Comparison of ENCODE assay signal across 9 cellular contexts in genomic region chr13:20119960-20120359, GRCh38. TPM values are rescaled to one million over a fixed set of nuclear protein-coding genes. Genes with fewer than 3 reads are reported as not detected.
A peak's percentile ranks its signal among the peaks of the same experiment; 100 is the strongest.
DNase-seq lines count a peak whose midpoint lies in the region; ATAC-seq, FAIRE-seq and TF ChIP-seq lines count a peak whose summit lies in the region.
"Had no signal": no experiment of that assay in that cellular context is flagged by ENCODE, and none has a peak within 500 bp of the region (broad histone marks: within the 10 kb centered on the region; RNA-seq: fewer than 3 reads in every experiment).

No MANE protein-coding gene starts in this region.

- CTCF ChIA-PET in A549 (lab: Yijun Ruan, JAX): no interaction called here
- CTCF ChIA-PET in SK-N-SH (lab: Yijun Ruan, JAX): interaction anchor here (3.0 kb wide), 1 partner anchor 7 kb away, joined by 19 read pairs; no protein-coding TSS in a partner anchor

- H3K4me2 ChIP-seq in A549 (peak overlapping the region; percentile 98; the same call in 2 of the 3 replicates), SK-N-SH (no peak overlapping the region)

- H3K4me1 ChIP-seq in A549 (peaks cover 6% of the 10 kb centered on the region; the same call in 2 of the 3 replicates), SK-N-SH (ENCODE audit: control insufficient read depth in 1 of 2, insufficient read depth in 2 of 2, low read depth in 1 of 2, low read length in 1 of 2) (peaks cover 0 to 3% of the 10 kb centered on the region in 2 experiments; a peak in 1 of 4 replicates)

- peak overlapping the region in 1 of 2 experiments; percentile 91; a peak in 4 of 6 replicates for H3K27ac ChIP-seq in A549
- H3K27ac ChIP-seq in coronary artery: peak overlapping the region; percentile 66 to 92
- H3K27ac ChIP-seq in SK-N-SH (ENCODE audit: low read depth in 2 of 2, low read length in 1 of 2): no peak overlapping the region

- WGBS in A549 (ENCODE audit: missing lambda C conversion rate): 94% methylated on average over 3 of the region's 3 CpGs
- WGBS in SK-N-SH (ENCODE audit: low lambda C conversion rate): 97% methylated on average over 3 of the region's 3 CpGs

- no peaks in the 10 kb centered on the region for H3K36me3 ChIP-seq in SK-N-SH (replicated peaks in 1 of 2; ENCODE audit: control insufficient read depth in 1 of 2, insufficient read depth in 2 of 2, low read length in 1 of 2)

- peak overlapping the region; percentile 86 for H3K4me3 Mint-ChIP-seq in natural killer cell

- intact Hi-C loops in natural killer cell (cut with micrococcal nuclease): no loop called here

- no peak overlapping the region for H2AFZ ChIP-seq in SK-N-SH (ENCODE audit: low read depth)

- TF ChIP-seq EP300 in A549 (IDR thresholded peaks at IDR 0.05) (no peak), Ishikawa (IDR thresholded peaks at IDR 0.05; ENCODE audit: borderline replicate concordance) (no peak), SK-N-SH (IDR thresholded peaks at IDR 0.05; ENCODE audit: borderline replicate concordance in 1 of 2, low read depth in 1 of 2, low read length in 1 of 2) (no peak)

- H3K79me2 ChIP-seq in SK-N-SH (ENCODE audit: insufficient read depth): no peaks in the 10 kb centered on the region

- no peaks in the 10 kb centered on the region for H3F3A ChIP-seq in SK-N-SH (replicated peaks; ENCODE audit: insufficient read depth)

- no peaks in the 10 kb centered on the region for H3K27me3 ChIP-seq in SK-N-SH (ENCODE audit: insufficient read depth)

- TF ChIP-seq CTCF in A549 (IDR thresholded peaks at IDR 0.05) (no peak), coronary artery (IDR thresholded peaks at IDR 0.05) (no peak), natural killer cell (IDR thresholded peaks at IDR 0.05) (no peak), SK-N-SH (IDR thresholded peaks at IDR 0.05) (no peak)

- peaks cover 23 to 25% of the 10 kb centered on the region in 2 donors for H3K4me1 Mint-ChIP-seq in natural killer cell

- H3K9me3 ChIP-seq in A549: no peaks in the 10 kb centered on the region
- no peaks in the 10 kb centered on the region for H3K9me3 ChIP-seq in SK-N-SH

- no peak for TF ChIP-seq POLR2A in A549 (IDR thresholded peaks at IDR 0.05; ENCODE audit: low read length)

- no peaks in the 10 kb centered on the region for H3K9me3 Mint-ChIP-seq in natural killer cell

- FAIRE-seq in A549 (lab: Jason Lieb, UNC): no peak

- ATAC-seq in A549 (no peak), natural killer cell (no peak), GM21360 (IDR thresholded peaks at IDR 0.05; ENCODE audit: unreplicated experiment) (no peak)

- no peak overlapping the region for H3K9ac ChIP-seq in SK-N-SH

- no peaks in the 10 kb centered on the region for H3K36me3 Mint-ChIP-seq in natural killer cell

- DNase-seq in A549 (ENCODE audit: low read depth in 1 of 2, low spot score in 1 of 2) (no peak), coronary artery (ENCODE audit: low spot score) (no peak), natural killer cell (no peak), SK-N-SH (no peak), GOT3 (lab: John Stamatoyannopoulos, UW) (no peak), GM19238 (ENCODE audit: insufficient read length, low spot score) (no peak)
- DNase-seq: SHP77 treated with DMSO at 0.1 percent for 48 hours had no signal

- TF ChIP-seq RAD21 in A549 (conservative IDR thresholded peaks at IDR 0.05 in 1 of 2, IDR thresholded peaks at IDR 0.05 in 1 of 2) (no peak), Ishikawa (IDR thresholded peaks at IDR 0.05; ENCODE audit: low read depth) (no peak), SK-N-SH (IDR thresholded peaks at IDR 0.05; ENCODE audit: low read length) (no peak)

- H4K20me1 ChIP-seq in SK-N-SH (ENCODE audit: insufficient read depth): no peaks in the 10 kb centered on the region

- peaks cover 11 to 23% of the 10 kb centered on the region in 2 donors for H3K27me3 Mint-ChIP-seq in natural killer cell (ENCODE audit: low read depth in 2 of 2)

- no peaks in the 10 kb centered on the region for H3K9me2 ChIP-seq in SK-N-SH

- POLR2A ChIA-PET in A549 (lab: Yijun Ruan, JAX): interaction anchor here (2.9 kb wide), 1 partner anchor 8 kb away, joined by 32 read pairs; no protein-coding TSS in a partner anchor
- POLR2A ChIA-PET in SK-N-SH (lab: Yijun Ruan, JAX): no interaction called here

- no peak overlapping the region for H3K4me3 ChIP-seq in A549
- H3K4me3 ChIP-seq in coronary artery: peak overlapping the region; percentile 15
- H3K4me3 ChIP-seq in SK-N-SH (ENCODE audit: low read depth in 2 of 2, low read length in 1 of 2): no peak overlapping the region

- peak overlapping the region; percentile 80 to 88 for H3K27ac Mint-ChIP-seq in natural killer cell

TF ChIP-seq in A549, 52 proteins besides CTCF, POLR2A, EP300 and RAD21 (continues in another document):
- TF ChIP-seq CHD4 (IDR thresholded peaks at IDR 0.05; ENCODE audit: borderline replicate concordance) (no peak), PBX3 (IDR thresholded peaks at IDR 0.05) (no peak), POLR2AphosphoS2 (conservative IDR thresholded peaks at IDR 0.05; ENCODE audit: low read length) (no peak), NR3C1 (IDR thresholded peaks at IDR 0.05) (no peak), ESRRA (IDR thresholded peaks at IDR 0.05; ENCODE audit: borderline replicate concordance, low read length) (no peak)

TF ChIP-seq in Ishikawa, 13 proteins besides CTCF, POLR2A, EP300 and RAD21:
- TF ChIP-seq TAF1 (IDR thresholded peaks at IDR 0.05; ENCODE audit: low read depth) (no peak; the same call in 1 of the 2 replicates), TCF12 (IDR thresholded peaks at IDR 0.05; ENCODE audit: low read depth) (0 out of 2 replicates have a peak, but pooled peaks have one; percentile 17), FOXM1 (IDR thresholded peaks at IDR 0.05; ENCODE audit: borderline replicate concordance, low read depth) (no peak), EGR1 (IDR thresholded peaks at IDR 0.05) (no peak), YY1 (IDR thresholded peaks at IDR 0.05; ENCODE audit: low read depth) (peak; percentile 57), CREB1 (IDR thresholded peaks at IDR 0.05; ENCODE audit: low read depth) (no peak)

TF ChIP-seq in SK-N-SH, 30 proteins besides CTCF, POLR2A, EP300 and RAD21:
- TF ChIP-seq REST (IDR thresholded peaks at IDR 0.05; ENCODE audit: low read depth, low read length): no peak
- no peak for TF ChIP-seq ELF1 (IDR thresholded peaks at IDR 0.05)

RNA-seq across cellular contexts. Expression of gene GJA3, which starts 40.9 kb away (rescaled TPM):
- polyA plus RNA-seq in A549 (2011; rRNA removed) (0.06 and 0.08 TPM in 2 replicates), A549 (2017; fragmentation: RNase III; extraction: RNeasy Plus Mini Kit Qiagen cat#74134 plus additional on column Dnase treatment) (0.17 to 0.20 TPM (median 0.19 TPM) in 3 replicates), SK-N-SH (2012; rRNA removed) (not detected in 2 replicates)
- polyA plus RNA-seq in A549 (2012; cell fraction: cytosol; rRNA removed): 0.05 TPM in 2 replicates
- 0.02 and 0.08 TPM in 2 replicates for polyA plus RNA-seq in A549 (2012; cell fraction: nucleus; rRNA removed)
- polyA minus RNA-seq in A549 (2011; rRNA and poly(A)+ RNA removed): 0.04 and 0.05 TPM in 2 replicates
- under 1 TPM in 1 of 3 donors, not detected in 2; 0.18 TPM for total RNA-seq in natural killer cell
- not detected in 2 replicates for polyA plus RNA-seq in SK-N-SH (2012; cell fraction: cytosol; rRNA removed)
- not detected in 2 replicates for polyA plus RNA-seq in SK-N-SH (2012; cell fraction: nucleus; rRNA removed)

Comparison
In these comparisons a context has a peak if more than half of its experiments do, and no peak if none do; other contexts are left out.
1. H3K27ac ChIP-seq: peak in coronary artery (2 of 2); none in SK-N-SH (0 of 2).